In genomic region chr18:46412831-46413371, GRCh38 we compare ENCODE assay signal across 15 cellular contexts.
DNase-seq lines count a peak whose midpoint lies in the region; ATAC-seq, FAIRE-seq and TF ChIP-seq lines count a peak whose summit lies in the region.
"Had no signal": no experiment of that assay in that cellular context is flagged by ENCODE, and none has a peak within 500 bp of the region (broad histone marks: within the 10 kb centered on the region; RNA-seq: fewer than 3 reads in every experiment).

No MANE protein-coding gene starts in this region.

- H3K4me3 Mint-ChIP-seq in stimulated activated effector memory CD8-positive, alpha-beta T cell treated with anti-CD3 and anti-CD28 coated beads, Interleukin-12 subunit alpha, Interleukin-12 subunit beta, amount 100 ng/mL, for 72 hours: no peak overlapping the region
- H3K4me3 Mint-ChIP-seq: activated naive CD8-positive, alpha-beta T cell treated with anti-CD3 and anti-CD28 coated beads, Interleukin-2, amount 50 U/mL, for 24 hours; CD8-positive, alpha-beta memory T cell; dendritic cell treated with granulocyte-macrophage colony-stimulating factor and Interleukin-4, amounts not matched to agents 40 ng/mL and 50 ng/mL, for 4 days; type B pancreatic cell had no signal

- no peak for TF ChIP-seq CTCF in adrenal gland (IDR thresholded peaks at IDR 0.05)
- TF ChIP-seq CTCF in left lung (IDR thresholded peaks at IDR 0.05): no peak

- H3K27ac Mint-ChIP-seq in stimulated activated effector memory CD8-positive, alpha-beta T cell treated with anti-CD3 and anti-CD28 coated beads, Interleukin-12 subunit alpha, Interleukin-12 subunit beta, amount 100 ng/mL, for 72 hours: peak overlapping the region; percentile 30
- H3K27ac Mint-ChIP-seq: activated naive CD8-positive, alpha-beta T cell treated with anti-CD3 and anti-CD28 coated beads, Interleukin-2, amount 50 U/mL, for 24 hours; dendritic cell treated with granulocyte-macrophage colony-stimulating factor and Interleukin-4, amounts not matched to agents 40 ng/mL and 50 ng/mL, for 4 days; type B pancreatic cell had no signal

- DNase-seq in NCI-H2029 (lab: John Stamatoyannopoulos, UW): peak; percentile 18
- no peak for DNase-seq in NCI-H2029 treated with DMSO at 0.1 percent for 48 hours (lab: John Stamatoyannopoulos, UW)
- DNase-seq in adrenal gland: peak in 6 of 7 donors; percentile 20 to 65 (median 34)
- peak in 1 of 2 donors; percentile 62 for DNase-seq in left lung
- DNase-seq in stimulated activated effector memory CD8-positive, alpha-beta T cell treated with anti-CD3 and anti-CD28 coated beads, Interleukin-12 subunit alpha, Interleukin-12 subunit beta, amount 100 ng/mL, for 72 hours (ENCODE audit: low spot score in 2 of 2): no peak
- no peak for DNase-seq in H54 (ENCODE audit: insufficient read length, low spot score)
- no peak for DNase-seq in RKO (ENCODE audit: low spot score)
- DNase-seq: activated CD8-positive, alpha-beta memory T cell treated with anti-CD3 and anti-CD28 coated beads, Interleukin-2, amount 50 U/mL, for 4 hours; activated naive CD8-positive, alpha-beta T cell treated with anti-CD3 and anti-CD28 coated beads, Interleukin-2, amount 50 U/mL, for 24 hours; CD8-positive, alpha-beta memory T cell; NK-92 treated with Interleukin-12 subunit alpha and Interleukin-12 subunit beta, amount 100 ng/mL, for 24 hours had no signal

- FAIRE-seq in H54 (lab: Jason Lieb, UNC): no peak

- H3K4me3 ChIP-seq in adrenal gland (no peak overlapping the region), left lung (no peak overlapping the region)

- TF ChIP-seq POLR2A in adrenal gland (IDR thresholded peaks at IDR 0.05): no peak
- no peak for TF ChIP-seq POLR2A in GM18505 (IDR thresholded peaks at IDR 0.05; ENCODE audit: borderline replicate concordance, extremely low read depth, insufficient read depth, insufficient read length)
- no peak for TF ChIP-seq POLR2A in H54 (IDR thresholded peaks at IDR 0.05; ENCODE audit: low read depth, low read length)

- H3K9me3 ChIP-seq in adrenal gland (replicated peaks in 1 of 3): no peaks in the 10 kb centered on the region
- no peaks in the 10 kb centered on the region for H3K9me3 ChIP-seq in left lung

- intact Hi-C loops in adrenal gland (cut with DNase I): no loop called here
- intact Hi-C loops in left lung (cut with DNase I): no loop called here

- H3K4me1 Mint-ChIP-seq in stimulated activated effector memory CD8-positive, alpha-beta T cell treated with anti-CD3 and anti-CD28 coated beads, Interleukin-12 subunit alpha, Interleukin-12 subunit beta, amount 100 ng/mL, for 72 hours: peaks cover 6% of the 10 kb centered on the region
- H3K4me1 Mint-ChIP-seq: activated naive CD8-positive, alpha-beta T cell treated with anti-CD3 and anti-CD28 coated beads, Interleukin-2, amount 50 U/mL, for 24 hours; CD8-positive, alpha-beta memory T cell had no signal

- 54 to 66% (median 64%) methylated on average over 13 of the region's 13 CpGs for WGBS in adrenal gland, 4 donors

- peak overlapping the region in 2 of 5 donors; percentile 57 to 66 for H3K27ac ChIP-seq in adrenal gland
- H3K27ac ChIP-seq in left lung: no peak overlapping the region
- H3K27ac ChIP-seq: VCaP had no signal

- H3K9me3 Mint-ChIP-seq in stimulated activated effector memory CD8-positive, alpha-beta T cell treated with anti-CD3 and anti-CD28 coated beads, Interleukin-12 subunit alpha, Interleukin-12 subunit beta, amount 100 ng/mL, for 72 hours: no peaks in the 10 kb centered on the region
- H3K9me3 Mint-ChIP-seq: activated naive CD8-positive, alpha-beta T cell treated with anti-CD3 and anti-CD28 coated beads, Interleukin-2, amount 50 U/mL, for 24 hours; CD8-positive, alpha-beta memory T cell; dendritic cell treated with granulocyte-macrophage colony-stimulating factor and Interleukin-4, amounts not matched to agents 40 ng/mL and 50 ng/mL, for 4 days; type B pancreatic cell had no signal

- ATAC-seq in left lung: peak; percentile 78
- ATAC-seq in stimulated activated effector memory CD8-positive, alpha-beta T cell treated with anti-CD3 and anti-CD28 coated beads, Interleukin-12 subunit alpha, Interleukin-12 subunit beta, amount 100 ng/mL, for 72 hours: no peak
- no peak for ATAC-seq in GM18505 (IDR thresholded peaks at IDR 0.05; ENCODE audit: unreplicated experiment)
- ATAC-seq: activated naive CD8-positive, alpha-beta T cell treated with anti-CD3 and anti-CD28 coated beads, Interleukin-2, amount 50 U/mL, for 24 hours had no signal

- peaks cover 15 to 40% of the 10 kb centered on the region in 2 donors for H3K4me1 ChIP-seq in adrenal gland (replicated peaks in 1 of 2)
- peaks cover 3 to 14% of the 10 kb centered on the region in 2 donors for H3K4me1 ChIP-seq in left lung

- H3K36me3 ChIP-seq in adrenal gland (replicated peaks in 1 of 2) (no peaks in the 10 kb centered on the region), left lung (no peaks in the 10 kb centered on the region)

- peaks cover 5% of the 10 kb centered on the region for H3K36me3 Mint-ChIP-seq in stimulated activated effector memory CD8-positive, alpha-beta T cell treated with anti-CD3 and anti-CD28 coated beads, Interleukin-12 subunit alpha, Interleukin-12 subunit beta, amount 100 ng/mL, for 72 hours

- H3K27me3 ChIP-seq in adrenal gland (no peaks in the 10 kb centered on the region), left lung (no peaks in the 10 kb centered on the region)

Comparison
In these comparisons a context has a peak if more than half of its experiments do, and no peak if none do; other contexts are left out.
1. DNase-seq: peak in NCI-H2029 (single experiment) and adrenal gland (6 of 7); none in NCI-H2029 treated with DMSO at 0.1 percent for 48 hours (single experiment), stimulated activated effector memory CD8-positive, alpha-beta T cell treated with anti-CD3 and anti-CD28 coated beads, Interleukin-12 subunit alpha, Interleukin-12 subunit beta, amount 100 ng/mL, for 72 hours (0 of 2), H54 (single experiment) and RKO (single experiment).